8 cellular contexts compared by ENCODE assay signal in the genomic region with DNA sequence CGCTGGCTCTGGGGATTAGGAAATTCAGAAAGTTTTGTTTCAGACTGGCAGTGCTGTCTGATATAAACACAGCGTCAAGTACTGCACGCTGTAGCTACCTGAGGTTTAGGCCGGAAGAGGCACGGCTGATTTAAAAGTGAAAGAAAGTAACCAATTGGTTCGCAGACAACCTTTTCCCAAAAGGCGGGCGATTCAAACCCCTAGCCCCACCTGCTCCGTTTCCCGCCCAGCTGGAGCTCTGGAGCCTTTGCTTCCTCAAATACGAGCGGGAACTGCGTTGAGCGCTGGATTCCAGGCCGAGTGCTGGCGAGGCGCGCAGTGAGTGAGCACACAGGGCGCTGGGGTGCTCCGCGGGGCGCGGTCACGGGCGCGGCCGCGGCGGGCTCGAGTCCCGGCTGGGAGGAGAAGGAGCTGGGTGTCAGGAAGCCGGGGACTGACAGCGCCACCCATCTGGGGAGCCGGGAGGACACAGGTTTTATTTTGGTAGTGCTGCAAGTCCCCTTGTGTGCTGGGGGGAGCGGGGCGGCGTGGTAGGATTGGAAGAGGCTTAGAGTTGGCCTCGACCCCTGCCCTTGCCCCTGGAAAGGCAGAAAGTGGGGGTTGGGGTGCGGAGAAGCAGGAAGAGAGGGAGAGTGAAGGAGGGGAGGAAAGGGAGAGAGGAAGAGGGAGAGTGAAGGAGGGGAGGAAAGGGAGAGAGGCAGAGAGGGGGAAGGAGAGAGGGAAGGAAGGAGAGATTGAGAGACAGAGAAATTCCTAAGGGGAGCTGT. TPM values are rescaled to one million over a fixed set of nuclear protein-coding genes. Genes with fewer than 3 reads are reported as not detected.
DNase-seq lines count a peak whose midpoint lies in the region; ATAC-seq and TF ChIP-seq lines count a peak whose summit lies in the region.

No MANE protein-coding gene starts in this region.

- TF ChIP-seq CTCF in glutamatergic neuron (IDR thresholded peaks at IDR 0.05; ENCODE audit: partially characterized antibody, unreplicated experiment) = no peak
- TF ChIP-seq CTCF in osteocyte (IDR thresholded peaks at IDR 0.05) = peak; percentile 18
- no peak for TF ChIP-seq CTCF in thyroid gland (IDR thresholded peaks at IDR 0.05)

- DNase-seq in EH (ENCODE audit: low read depth) (peak; percentile 91), Karpas-422 (peak; percentile 92), SIG-M5 treated with dmso at 0.1 percent for 504 hours (lab: John Stamatoyannopoulos, UW; ENCODE audit: unreplicated experiment) (peak; percentile 89), glutamatergic neuron (peak; percentile 56), osteocyte (ENCODE audit: extremely low spot score, unreplicated experiment) (peak; percentile 88), thyroid gland (peak; percentile 77 to 78)
- DNase-seq in activated naive CD4-positive, alpha-beta T cell treated with anti-CD3 and anti-CD28 coated beads, Interleukin-2, amount 50 U/mL, for 16 hours = peak; percentile 59

- H3K4me2 ChIP-seq in Karpas-422 (ENCODE audit: low read depth, low read length, poor library complexity, severe bottlenecking) = peak overlapping the region; percentile 98

- H3K9me2 ChIP-seq in Karpas-422 (replicated peaks; ENCODE audit: insufficient read depth, low read length) = no peaks in the 10 kb centered on the region

- H3K79me2 ChIP-seq in Karpas-422 (ENCODE audit: low read length) = peaks cover 18% of the 10 kb centered on the region

- no peaks in the 10 kb centered on the region for H3K9me3 ChIP-seq in Karpas-422 (ENCODE audit: low read length)
- H3K9me3 ChIP-seq in thyroid gland = no peaks in the 10 kb centered on the region

- H3K27me3 ChIP-seq in Karpas-422 (ENCODE audit: low read length) = no peaks in the 10 kb centered on the region
- H3K27me3 ChIP-seq in thyroid gland = no peaks in the 10 kb centered on the region

- peak overlapping the region; percentile 74 for H3K9ac ChIP-seq in Karpas-422 (ENCODE audit: low read length)

- H3K36me3 ChIP-seq in Karpas-422 (ENCODE audit: insufficient read depth, low read length) = peaks cover 31% of the 10 kb centered on the region
- H3K36me3 ChIP-seq in thyroid gland = no peaks in the 10 kb centered on the region

- peak; percentile 59 for ATAC-seq in GM21786 (IDR thresholded peaks at IDR 0.05; ENCODE audit: unreplicated experiment)

- H4K20me1 ChIP-seq in Karpas-422 (ENCODE audit: insufficient read depth, low read depth, low read length) = no peaks in the 10 kb centered on the region

- H3K36me3 Mint-ChIP-seq in glutamatergic neuron (ENCODE audit: unreplicated experiment) (no peaks in the 10 kb centered on the region), osteocyte (ENCODE audit: unreplicated experiment) (peaks cover 7% of the 10 kb centered on the region)

- intact Hi-C loops in thyroid gland (cut with DNase I) = no loop called here

- H3K4me1 Mint-ChIP-seq in glutamatergic neuron (ENCODE audit: low read depth, unreplicated experiment) = peaks cover 3% of the 10 kb centered on the region
- H3K4me1 Mint-ChIP-seq in osteocyte (ENCODE audit: unreplicated experiment) = peaks cover 38% of the 10 kb centered on the region

- H3K4me3 Mint-ChIP-seq in glutamatergic neuron (ENCODE audit: unreplicated experiment) = peak overlapping the region; percentile 76
- H3K4me3 Mint-ChIP-seq in osteocyte (ENCODE audit: unreplicated experiment) = peak overlapping the region; percentile 96

- H3K27ac Mint-ChIP-seq in glutamatergic neuron (ENCODE audit: unreplicated experiment) (no peak overlapping the region), osteocyte (ENCODE audit: unreplicated experiment) (peak overlapping the region; percentile 97)

- peaks cover 11% of the 10 kb centered on the region for H3K27me3 Mint-ChIP-seq in glutamatergic neuron (ENCODE audit: unreplicated experiment)
- H3K27me3 Mint-ChIP-seq in osteocyte (ENCODE audit: unreplicated experiment) = no peaks in the 10 kb centered on the region

- peak overlapping the region; percentile 76 for H3K27ac ChIP-seq in Karpas-422 (ENCODE audit: low read length)
- peak overlapping the region; percentile 66 to 94 (median 93) for H3K27ac ChIP-seq in thyroid gland

- TF ChIP-seq POLR2A in thyroid gland (IDR thresholded peaks at IDR 0.05) = peak in 1 of 2 donors; percentile 62

- H3K9me3 Mint-ChIP-seq in glutamatergic neuron (ENCODE audit: unreplicated experiment) (no peaks in the 10 kb centered on the region), osteocyte (ENCODE audit: unreplicated experiment) (no peaks in the 10 kb centered on the region)

- peak overlapping the region; percentile 49; the same call in 1 of the 2 replicates for H2AFZ ChIP-seq in Karpas-422 (ENCODE audit: low read length)

- H3K4me3 ChIP-seq in Karpas-422 (ENCODE audit: low read length) (peak overlapping the region; percentile 94), thyroid gland (replicated peaks in 1 of 3) (peak overlapping the region; percentile 37 to 74 (median 38))

- H3K4me1 ChIP-seq in Karpas-422 (ENCODE audit: low read length) (peaks cover 63% of the 10 kb centered on the region), thyroid gland (peaks cover 19 to 20% of the 10 kb centered on the region in 2 donors)

- 1 to 2% methylated on average over 16 to 27 of the region's 39 CpGs for WGBS in thyroid gland, 2 donors

RNA-seq across cellular contexts. Expression of a gene that starts 2.1 kb away (rescaled TPM):
- 48.2 and 64.1 TPM in 2 replicates for total RNA-seq in Karpas-422 (2014; rRNA removed; shearing (Covaris generic); ENCODE audit: low replicate concordance)
- 3.1 TPM for total RNA-seq in glutamatergic neuron (ENCODE audit: unreplicated experiment)
- total RNA-seq in osteocyte = 43.0 and 48.5 TPM in 2 replicates
- total RNA-seq in thyroid gland = 10 to 100 TPM; 32.5 to 73.2 (median 40.1) TPM

RNA-seq across cellular contexts. Expression of a gene that starts 27.2 kb away (rescaled TPM):
- 8.4 and 9.2 TPM in 2 replicates for total RNA-seq in Karpas-422 (2014; rRNA removed; shearing (Covaris generic); ENCODE audit: low replicate concordance)
- total RNA-seq in glutamatergic neuron (ENCODE audit: unreplicated experiment) = 4.1 TPM
- total RNA-seq in osteocyte = 1.2 and 2.7 TPM in 2 replicates
- total RNA-seq in thyroid gland = 10 to 100 TPM in 3 of 4 donors, 1 to 10 TPM in 1; 9.6 to 29.3 (median 17.5) TPM

RNA-seq across cellular contexts. Expression of a gene that starts 37.7 kb away (rescaled TPM):
- total RNA-seq in Karpas-422 (2014; rRNA removed; shearing (Covaris generic); ENCODE audit: low replicate concordance) = 10.7 and 19.9 TPM in 2 replicates
- 6.4 TPM for total RNA-seq in glutamatergic neuron (ENCODE audit: unreplicated experiment)
- total RNA-seq in osteocyte = 2.7 and 2.8 TPM in 2 replicates
- under 1 TPM in 2 of 4 donors, not detected in 2; 0.22 to 0.67 TPM for total RNA-seq in thyroid gland

RNA-seq across cellular contexts. Expression of a gene that starts 58.7 kb away (rescaled TPM):
- total RNA-seq in Karpas-422 (2014; rRNA removed; shearing (Covaris generic); ENCODE audit: low replicate concordance) = not detected in 2 replicates
- total RNA-seq in glutamatergic neuron (ENCODE audit: unreplicated experiment) (not detected), osteocyte (not detected in 2 replicates), thyroid gland (not detected)

Comparison
In these comparisons a context has a peak if more than half of its experiments do, and no peak if none do; other contexts are left out.
1. Peak in every context shown above with its lines: DNase-seq, ATAC-seq, H3K4me3 ChIP-seq and H3K27ac ChIP-seq.